8 cellular contexts compared by ENCODE assay signal in the genomic region with DNA sequence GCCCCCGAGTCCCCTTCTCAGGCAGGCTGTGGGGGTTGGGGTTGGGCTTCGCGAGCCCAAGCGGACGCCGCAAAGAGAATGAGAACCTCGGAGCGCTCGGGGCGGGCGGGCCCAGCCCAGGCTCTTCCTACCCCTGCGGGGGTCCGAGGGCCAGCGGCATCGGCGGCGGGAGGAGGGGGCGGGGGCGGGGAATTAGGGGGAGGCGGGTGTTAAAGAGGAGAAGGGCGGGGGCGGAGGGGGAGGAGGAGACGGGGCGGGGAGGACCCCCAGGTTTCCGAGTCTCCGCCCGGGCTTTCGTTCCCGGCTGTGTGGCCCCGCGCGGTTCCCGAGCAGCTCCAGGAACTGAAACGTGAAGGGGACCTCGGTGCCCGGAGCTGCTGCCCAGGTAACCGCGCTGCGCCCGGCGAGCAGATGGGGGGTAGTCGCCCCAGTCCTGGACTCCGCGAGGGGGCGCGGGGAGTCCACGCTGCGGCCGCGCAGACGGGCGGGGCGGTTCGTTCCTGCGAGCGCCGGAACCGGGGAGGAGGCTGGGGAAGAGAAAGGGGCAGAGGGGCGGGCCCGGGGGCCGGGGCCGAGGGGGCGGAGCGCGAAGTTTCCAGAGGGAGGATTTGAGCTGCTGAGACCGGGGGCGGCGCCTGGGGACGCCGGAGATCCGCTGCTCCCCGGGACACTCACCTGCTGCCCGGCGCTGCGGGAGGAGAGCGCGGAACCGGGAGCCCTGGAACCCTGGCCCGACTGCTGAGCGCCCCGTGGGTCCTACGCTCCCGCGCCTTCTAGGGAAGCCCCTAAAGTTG. TPM values are rescaled to one million over a fixed set of nuclear protein-coding genes. Genes with fewer than 3 reads are reported as not detected.
DNase-seq lines count a peak whose midpoint lies in the region; ATAC-seq and TF ChIP-seq lines count a peak whose summit lies in the region.

No MANE protein-coding gene starts in this region.

- peak; percentile 52 for DNase-seq in GM20000 (ENCODE audit: low spot score)
- peak; percentile 27 for DNase-seq in NCI-H460 (ENCODE audit: extremely low read depth, low read depth)
- DNase-seq in activated naive CD8-positive, alpha-beta T cell treated with anti-CD3 and anti-CD28 coated beads for 36 hours, result peak; percentile 67
- peak; percentile 22 for DNase-seq in stimulated activated CD4-positive, alpha-beta T cell treated with anti-CD3 and anti-CD28 coated beads, Interleukin-2, amount 100 ng/mL, for 4 hours (ENCODE audit: low read depth)
- DNase-seq in G401 (ENCODE audit: low spot score), result no peak

- H3K9me3 ChIP-seq in iPS-18c (ENCODE audit: control insufficient read depth, insufficient read depth, low read length), result no peaks in the 10 kb centered on the region

- H3K4me3 Mint-ChIP-seq in activated naive CD8-positive, alpha-beta T cell treated with anti-CD3 and anti-CD28 coated beads for 36 hours, result peak overlapping the region; percentile 56

- H3K4me1 Mint-ChIP-seq in activated naive CD8-positive, alpha-beta T cell treated with anti-CD3 and anti-CD28 coated beads for 36 hours, result no peaks in the 10 kb centered on the region

- H3K4me3 ChIP-seq in iPS-18c (ENCODE audit: insufficient read depth, low read depth, low read length), result peak overlapping the region; percentile 76

- in situ Hi-C loops in G401 (cut with HindIII; ENCODE audit: low sequenced_read_pairs), result no loop called here

- peaks cover 59% of the 10 kb centered on the region for H3K27me3 Mint-ChIP-seq in activated naive CD8-positive, alpha-beta T cell treated with anti-CD3 and anti-CD28 coated beads for 36 hours

- peaks cover 6% of the 10 kb centered on the region for H3K9me3 Mint-ChIP-seq in activated naive CD8-positive, alpha-beta T cell treated with anti-CD3 and anti-CD28 coated beads for 36 hours

- no peak for ATAC-seq in HG03432 (IDR thresholded peaks at IDR 0.05; ENCODE audit: unreplicated experiment)
- no peak for ATAC-seq in GM21526 (IDR thresholded peaks at IDR 0.05; ENCODE audit: low FRiP score, unreplicated experiment)

- no peak overlapping the region for H3K27ac Mint-ChIP-seq in activated naive CD8-positive, alpha-beta T cell treated with anti-CD3 and anti-CD28 coated beads for 36 hours

- H3K36me3 Mint-ChIP-seq in activated naive CD8-positive, alpha-beta T cell treated with anti-CD3 and anti-CD28 coated beads for 36 hours, result no peaks in the 10 kb centered on the region

- TF ChIP-seq CTCF in GM20000 (IDR thresholded peaks at IDR 0.05; ENCODE audit: extremely low read depth, missing control alignments), result no peak

RNA-seq across cellular contexts. Expression of a gene that starts 38.4 kb away (rescaled TPM):
- total RNA-seq in NCI-H460 (2014; rRNA removed; shearing (Covaris generic)), result not detected in 2 replicates
- 0.11 and 0.96 TPM in 2 replicates for polyA plus RNA-seq in NCI-H460 (2014; cell fraction: nucleus; rRNA removed)
- total RNA-seq in activated naive CD8-positive, alpha-beta T cell treated with anti-CD3 and anti-CD28 coated beads for 36 hours, result under 1 TPM in 1 of 2 experiments, not detected in 1; 0.06 TPM
- total RNA-seq in G401 (2014; rRNA removed; shearing (Covaris generic)), result 4.5 and 10.1 TPM in 2 replicates
